ENCODE assay signal across 21 cellular contexts in genomic region chr2:208354964-208355381, GRCh38. TPM values are rescaled to one million over a fixed set of nuclear protein-coding genes. Genes with fewer than 3 reads are reported as not detected.
"Had no signal": no experiment of that assay in that cellular context is flagged by ENCODE, and none has a peak within 500 bp of the region (broad histone marks: within the 10 kb centered on the region; RNA-seq: fewer than 3 reads in every experiment).

No MANE protein-coding gene starts in this region.

- FAIRE-seq: kidney, urothelium cell line had no signal

- H3K27me3 ChIP-seq: cardiac muscle cell, heart right ventricle, left lung, spleen, transverse colon had no signal

- H3K9me3 Mint-ChIP-seq: activated T-helper 2 cell treated with anti-CD3 and anti-CD28 coated beads, Interferon-gamma antibody, Interleukin-2, Interleukin-4, amounts not matched to agents 10 μg/mL and 5 μg/mL and 100 μg/mL, durations not matched to agents 14 hours and 24 hours and 36 hours; stimulated activated naive CD8-positive, alpha-beta T cell treated with anti-CD3 and anti-CD28 coated beads, Interleukin-15, Interleukin-2, amounts not matched to agents 100 ng/mL and 50 ng/mL, for 24 hours had no signal

- H3K27ac Mint-ChIP-seq: activated CD8-positive, alpha-beta T cell treated with anti-CD3 and anti-CD28 coated beads, Interleukin-2, amount 10 ng/mL, durations not matched to agents 7 days and 5 days; activated T-helper 2 cell treated with anti-CD3 and anti-CD28 coated beads, Interferon-gamma antibody, Interleukin-2, Interleukin-4, amounts not matched to agents 10 μg/mL and 5 μg/mL and 100 μg/mL, durations not matched to agents 14 hours and 24 hours and 36 hours; stimulated activated naive CD8-positive, alpha-beta T cell treated with anti-CD3 and anti-CD28 coated beads, Interleukin-15, Interleukin-2, amounts not matched to agents 100 ng/mL and 50 ng/mL, for 24 hours had no signal

- ATAC-seq: activated CD8-positive, alpha-beta T cell treated with anti-CD3 and anti-CD28 coated beads, Interleukin-2, amount 10 ng/mL, durations not matched to agents 7 days and 5 days; heart right ventricle; left lung had no signal

- H3K27me3 Mint-ChIP-seq: stimulated activated naive CD8-positive, alpha-beta T cell treated with anti-CD3 and anti-CD28 coated beads, Interleukin-15, Interleukin-2, amounts not matched to agents 100 ng/mL and 50 ng/mL, for 24 hours had no signal

- H3K4me1 ChIP-seq: left lung, transverse colon had no signal

- DNase-seq: activated CD4-positive, alpha-beta T cell treated with anti-CD3 and anti-CD28 coated beads for 1 hour; activated CD4-positive, alpha-beta T cell treated with anti-CD3 and anti-CD28 coated beads, Interleukin-2, amount 50 U/mL, for 1 hour; activated CD8-positive, alpha-beta T cell treated with anti-CD3 and anti-CD28 coated beads, Interleukin-2, amount 10 ng/mL, durations not matched to agents 7 days and 5 days; activated naive CD4-positive, alpha-beta T cell; cortex of kidney; heart right ventricle; kidney; left lung; mammary epithelial cell; retina; spleen; stimulated activated CD4-positive, alpha-beta T cell treated with anti-CD3 and anti-CD28 coated beads, Interleukin-4, amount 100 ng/mL, for 1 hour; T-helper 1 cell; transverse colon had no signal

- H3K4me3 Mint-ChIP-seq: activated CD8-positive, alpha-beta T cell treated with anti-CD3 and anti-CD28 coated beads, Interleukin-2, amount 10 ng/mL, durations not matched to agents 7 days and 5 days; stimulated activated naive CD8-positive, alpha-beta T cell treated with anti-CD3 and anti-CD28 coated beads, Interleukin-15, Interleukin-2, amounts not matched to agents 100 ng/mL and 50 ng/mL, for 24 hours had no signal

- H3K4me3 ChIP-seq: cardiac muscle cell, heart right ventricle, left lung, spleen, transverse colon had no signal

- H3K27ac ChIP-seq: cardiac muscle cell, heart right ventricle, left lung, transverse colon had no signal

- H3K9me3 ChIP-seq: heart right ventricle, left lung, spleen, transverse colon had no signal

RNA-seq across cellular contexts. Expression of gene PTH2R, which starts 51.6 kb away (rescaled TPM):
- total RNA-seq: cerebellum, epithelial cell of proximal tubule, heart right ventricle, transverse colon had no signal
- polyA plus RNA-seq: cardiac muscle cell, mammary epithelial cell, neural cell had no signal
